ENCODE assay signal across 8 cellular contexts in the genomic region with DNA sequence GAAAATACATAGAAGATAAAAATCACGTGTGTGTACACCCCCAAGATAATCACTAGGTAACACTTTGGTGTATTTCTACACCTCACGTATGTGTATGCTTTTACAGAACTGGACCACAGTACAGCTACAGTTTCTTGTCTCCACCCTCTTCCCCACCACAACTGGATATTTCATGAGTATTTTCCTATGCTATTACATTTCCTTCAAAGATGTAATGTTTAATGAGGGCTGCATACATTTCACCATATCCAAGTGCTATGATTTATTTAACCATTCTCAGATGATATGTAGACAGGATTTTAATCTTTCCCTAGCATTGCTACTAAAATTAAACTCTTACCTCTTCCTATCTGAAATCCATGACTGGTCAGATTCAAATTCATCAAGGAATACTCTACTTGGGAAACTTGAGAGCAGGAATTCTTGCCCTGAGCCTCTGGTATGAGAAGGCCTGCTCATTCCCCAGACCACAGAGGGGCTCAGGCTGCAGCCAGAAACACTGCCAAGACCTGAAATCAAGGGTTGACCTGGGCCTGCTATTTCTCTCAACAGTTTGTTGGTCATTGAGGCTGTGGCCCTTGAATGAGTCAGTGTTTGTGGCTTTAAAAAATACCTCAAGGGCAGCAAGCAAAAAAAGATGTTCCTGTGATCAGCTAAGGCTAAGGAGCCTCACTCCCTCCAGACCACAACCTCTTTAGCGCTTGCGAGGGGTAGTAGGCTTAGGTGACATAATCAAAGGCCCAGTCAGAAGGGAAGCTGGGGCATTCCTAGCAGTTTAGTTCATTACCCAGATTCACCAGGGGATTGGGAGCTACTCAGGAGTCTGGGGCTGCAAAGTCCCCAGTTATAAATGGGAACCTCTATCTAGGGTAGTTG. TPM values are rescaled to one million over a fixed set of nuclear protein-coding genes. Genes with fewer than 3 reads are reported as not detected.
A peak's percentile ranks its signal among the peaks of the same experiment; 100 is the strongest.
DNase-seq lines count a peak whose midpoint lies in the region; ATAC-seq and TF ChIP-seq lines count a peak whose summit lies in the region.

No MANE protein-coding gene starts in this region.

- TF ChIP-seq CTCF in gastrocnemius medialis (IDR thresholded peaks at IDR 0.05 in 4 of 5, conservative IDR thresholded peaks at IDR 0.05 in 1 of 5) = no peak

- peak overlapping the region; percentile 50 to 63 (median 55) for H3K27ac ChIP-seq in gastrocnemius medialis

- H3K4me3 ChIP-seq in gastrocnemius medialis = no peak overlapping the region

- peak; percentile 65 for DNase-seq in T1000 (lab: John Stamatoyannopoulos, UW)
- no peak for DNase-seq in gastrocnemius medialis
- no peak for DNase-seq in NCI-H2196 treated with DMSO at 0.1 percent for 48 hours (lab: John Stamatoyannopoulos, UW; ENCODE audit: unreplicated experiment)
- no peak for DNase-seq in SK-N-DZ (ENCODE audit: low spot score)
- DNase-seq in epidermal melanocyte (ENCODE audit: insufficient read length, low spot score) = no peak
- no peak for DNase-seq in NCI-H187 (lab: John Stamatoyannopoulos, UW)

- no peak for TF ChIP-seq POLR2A in gastrocnemius medialis (IDR thresholded peaks at IDR 0.05)

- H3K36me3 ChIP-seq in gastrocnemius medialis = no peaks in the 10 kb centered on the region

- H3K9me3 ChIP-seq in gastrocnemius medialis = no peaks in the 10 kb centered on the region

- H3K27me3 ChIP-seq in gastrocnemius medialis = no peaks in the 10 kb centered on the region

- peaks cover 33 to 39% of the 10 kb centered on the region in 2 donors for H3K4me1 ChIP-seq in gastrocnemius medialis

- in situ Hi-C loops in gastrocnemius medialis (cut with MboI; ENCODE audit: low sequenced_read_pairs in 4 of 4) = no loop called here

- intact Hi-C loops in gastrocnemius medialis (cut with DNase I; ENCODE audit: low total_unique reads) = no loop called here

- peak; percentile 81 for ATAC-seq in GM19035 (IDR thresholded peaks at IDR 0.05; ENCODE audit: unreplicated experiment)
- peak; percentile 81 for ATAC-seq in HG03066 (IDR thresholded peaks at IDR 0.05; ENCODE audit: low read depth, unreplicated experiment)
- ATAC-seq in gastrocnemius medialis = peak; percentile 31 to 58

RNA-seq across cellular contexts. Expression of gene ABTB2, which starts 55.5 kb away (rescaled TPM):
- 10 to 100 TPM in 2 of 4 donors, 1 to 10 TPM in 2; 8.8 to 30.7 (median 12.2) TPM for total RNA-seq in gastrocnemius medialis
- 0.03 TPM in 1 of 2 replicates, not detected in the other for polyA plus RNA-seq in SK-N-DZ (2014; cell fraction: cytosol; rRNA removed)
- polyA plus RNA-seq in SK-N-DZ (2014; cell fraction: nucleus; rRNA removed) = not detected in 2 replicates
